In the genomic region with DNA sequence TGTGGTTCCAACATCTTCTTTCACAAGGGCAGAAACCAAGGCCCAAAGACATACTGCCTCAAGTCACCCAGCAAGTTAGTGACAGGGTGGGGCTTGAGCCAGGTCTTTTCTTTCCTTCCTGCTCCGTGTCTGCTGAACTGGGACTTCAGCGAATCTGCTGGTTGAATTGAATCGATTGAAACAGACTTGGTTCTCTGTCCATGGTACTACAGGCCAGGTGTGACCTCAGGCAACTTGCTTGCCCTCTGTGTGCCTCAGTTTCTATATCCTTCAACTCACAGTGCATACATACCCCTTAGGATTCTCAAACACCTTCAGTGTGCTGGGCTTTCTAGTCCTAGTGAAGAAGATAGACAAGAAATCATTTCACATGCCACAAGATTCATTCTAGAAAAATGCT, we compare ENCODE assay signal across 1 cellular context.
TF ChIP-seq lines count a peak whose summit lies in the region.

No MANE protein-coding gene starts in this region.

TF ChIP-seq in GM12878, 131 proteins besides CTCF, POLR2A, EP300 and RAD21:
- TF ChIP-seq BCL11A (IDR thresholded peaks at IDR 0.05; ENCODE audit: low read depth, low read length) (no peak), REST (IDR thresholded peaks at IDR 0.05; ENCODE audit: low read depth, low read length) (peak; percentile 77; the same call in 1 of the 2 replicates)
